In genomic region chr3:31364188-31364587, GRCh38 we compare ENCODE assay signal across 1 cellular context.
TF ChIP-seq lines count a peak whose summit lies in the region.

No MANE protein-coding gene starts in this region.

TF ChIP-seq in HepG2, 621 proteins besides CTCF, POLR2A, EP300 and RAD21 (continued from another document):
- peak; percentile 37; the same call in 1 of the 2 replicates for TF ChIP-seq BCL6 (CRISPR knock-in tag; IDR thresholded peaks at IDR 0.05)
